Comparison of ENCODE assay signal across 24 cellular contexts in the genomic region with DNA sequence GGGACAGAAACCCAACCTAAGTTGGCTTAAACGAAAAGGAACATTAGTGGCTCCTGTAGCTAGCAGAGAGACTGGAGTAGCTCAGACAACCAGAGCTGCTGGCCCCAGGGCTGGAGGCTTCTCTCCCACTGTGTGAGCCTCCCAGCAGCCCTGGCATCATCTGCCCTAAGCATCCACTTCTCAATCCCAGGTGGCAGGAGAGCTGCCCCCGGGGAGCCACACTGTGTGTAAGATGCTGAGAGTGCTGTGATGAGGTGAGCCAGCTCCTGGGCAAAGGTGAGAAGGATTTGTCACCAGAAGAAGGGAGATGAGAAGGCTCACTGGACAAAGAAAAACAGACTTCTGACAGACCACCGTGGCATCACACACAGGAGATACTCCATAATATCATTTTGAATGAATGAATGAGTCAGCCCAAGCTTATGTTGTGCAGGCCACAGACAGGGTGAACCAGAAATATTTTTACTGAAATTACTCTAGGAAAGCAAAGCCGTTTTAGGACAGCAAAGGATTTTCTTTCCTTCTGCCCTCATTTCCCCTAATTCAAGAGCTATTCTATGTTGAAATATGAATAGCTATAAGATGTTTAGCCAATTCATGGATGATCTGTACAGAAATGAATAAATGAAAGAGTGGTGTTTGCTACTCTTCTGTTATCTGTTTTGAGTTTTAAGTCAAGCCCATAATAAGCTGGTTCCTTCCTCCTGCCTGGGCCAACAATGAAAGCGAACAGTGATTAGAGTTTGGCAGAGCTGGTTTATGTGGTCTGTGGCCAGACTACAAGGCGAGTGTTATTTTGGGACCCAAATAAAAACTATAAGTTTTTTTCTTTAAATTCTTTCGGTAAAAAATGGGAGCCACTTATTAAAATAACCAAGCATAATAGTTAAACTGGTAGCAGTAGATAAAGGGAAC. TPM values are rescaled to one million over a fixed set of nuclear protein-coding genes. Genes with fewer than 3 reads are reported as not detected.
DNase-seq lines count a peak whose midpoint lies in the region; TF ChIP-seq lines count a peak whose summit lies in the region.
"Had no signal": no experiment of that assay in that cellular context is flagged by ENCODE, and none has a peak within 500 bp of the region (broad histone marks: within the 10 kb centered on the region; RNA-seq: fewer than 3 reads in every experiment).

No MANE protein-coding gene starts in this region.

- no peak overlapping the region for H3K4me3 Mint-ChIP-seq in T-helper 2 cell treated with Interferon-gamma antibody and Interleukin-4, amounts not matched to agents 5 μg/mL and 100 μg/mL, for 36 hours
- H3K4me3 Mint-ChIP-seq: activated CD4-positive, alpha-beta memory T cell treated with anti-CD3 and anti-CD28 coated beads, Interleukin-2, amount 10 ng/mL, durations not matched to agents 7 days and 5 days; activated naive CD8-positive, alpha-beta T cell; IgD-negative memory B cell; mesothelial cell of epicardium; nephron had no signal

- no peaks in the 10 kb centered on the region for H3K36me3 Mint-ChIP-seq in T-helper 2 cell treated with Interferon-gamma antibody and Interleukin-4, amounts not matched to agents 5 μg/mL and 100 μg/mL, for 36 hours (ENCODE audit: low read depth)
- H3K36me3 Mint-ChIP-seq: activated naive CD8-positive, alpha-beta T cell; IgD-negative memory B cell; mesothelial cell of epicardium had no signal

- TF ChIP-seq CTCF in AG10803 (conservative IDR thresholded peaks at IDR 0.05; ENCODE audit: low read length) (no peak), coronary artery (IDR thresholded peaks at IDR 0.05) (no peak)

- H3K4me1 Mint-ChIP-seq in T-helper 2 cell treated with Interferon-gamma antibody and Interleukin-4, amounts not matched to agents 5 μg/mL and 100 μg/mL, for 36 hours (ENCODE audit: low read depth), result no peaks in the 10 kb centered on the region
- H3K4me1 Mint-ChIP-seq: activated CD4-positive, alpha-beta memory T cell treated with anti-CD3 and anti-CD28 coated beads, Interleukin-2, amount 10 ng/mL, durations not matched to agents 7 days and 5 days; IgD-negative memory B cell had no signal

- no peak overlapping the region for H3K4me3 ChIP-seq in AG10803 (ENCODE audit: low read length)
- H3K4me3 ChIP-seq in coronary artery, result no peak overlapping the region
- H3K4me3 ChIP-seq: dorsolateral prefrontal cortex had no signal

- H3K27ac Mint-ChIP-seq in T-helper 2 cell treated with Interferon-gamma antibody and Interleukin-4, amounts not matched to agents 5 μg/mL and 100 μg/mL, for 36 hours, result no peak overlapping the region
- H3K27ac Mint-ChIP-seq: activated CD4-positive, alpha-beta memory T cell treated with anti-CD3 and anti-CD28 coated beads, Interleukin-2, amount 10 ng/mL, durations not matched to agents 7 days and 5 days; activated naive CD8-positive, alpha-beta T cell; IgD-negative memory B cell; mesothelial cell of epicardium had no signal

- DNase-seq in AG08395 (ENCODE audit: low spot score) (peak; percentile 18), AG10803 (ENCODE audit: low read depth) (peak; percentile 15), coronary artery (ENCODE audit: low spot score) (no peak), myocyte (ENCODE audit: low read depth) (peak; percentile 33), NCI-H146 treated with DMSO at 0.1 percent for 48 hours (lab: John Stamatoyannopoulos, UW; ENCODE audit: unreplicated experiment) (no peak), RPMI8226 (no peak)
- DNase-seq in T-helper 2 cell treated with Interferon-gamma antibody and Interleukin-4, amounts not matched to agents 5 μg/mL and 100 μg/mL, for 36 hours (ENCODE audit: low spot score), result no peak
- DNase-seq in activated CD4-positive, CD25-positive, alpha-beta regulatory T cell (lab: John Stamatoyannopoulos, UW), result no peak
- DNase-seq: activated CD4-positive, alpha-beta memory T cell treated with anti-CD3 and anti-CD28 coated beads, Interleukin-2, amount 10 ng/mL, durations not matched to agents 7 days and 5 days; AML-193; DND-41; dorsolateral prefrontal cortex; erythroblast; left colon; NCI-H146; NCI-H748 treated with DMSO at 0.1 percent for 48 hours; stimulated activated CD4-positive, alpha-beta T cell treated with anti-CD3 and anti-CD28 coated beads, Interleukin-2, amount 100 ng/mL, for 48 hours; WERI-Rb-1 had no signal

- H3K27me3 Mint-ChIP-seq in T-helper 2 cell treated with Interferon-gamma antibody and Interleukin-4, amounts not matched to agents 5 μg/mL and 100 μg/mL, for 36 hours (ENCODE audit: low read depth), result no peaks in the 10 kb centered on the region
- H3K27me3 Mint-ChIP-seq: activated CD4-positive, alpha-beta memory T cell treated with anti-CD3 and anti-CD28 coated beads, Interleukin-2, amount 10 ng/mL, durations not matched to agents 7 days and 5 days; activated naive CD8-positive, alpha-beta T cell; IgD-negative memory B cell had no signal

- peak overlapping the region; percentile 74 to 88 for H3K27ac ChIP-seq in coronary artery
- H3K27ac ChIP-seq: WERI-Rb-1 had no signal

- no peaks in the 10 kb centered on the region for H3K9me3 Mint-ChIP-seq in T-helper 2 cell treated with Interferon-gamma antibody and Interleukin-4, amounts not matched to agents 5 μg/mL and 100 μg/mL, for 36 hours
- H3K9me3 Mint-ChIP-seq: activated CD4-positive, alpha-beta memory T cell treated with anti-CD3 and anti-CD28 coated beads, Interleukin-2, amount 10 ng/mL, durations not matched to agents 7 days and 5 days; IgD-negative memory B cell; nephron had no signal

RNA-seq across cellular contexts. Expression of gene ECM2, which starts 57.4 kb away (rescaled TPM):
- 11.2 and 11.8 TPM in 2 replicates for total RNA-seq in myocyte
- polyA plus RNA-seq in myocyte (2012), result 11.6 TPM
- total RNA-seq: activated CD4-positive, alpha-beta memory T cell treated with anti-CD3 and anti-CD28 coated beads, Interleukin-2, amount 10 ng/mL, durations not matched to agents 7 days and 5 days; H1; mesothelial cell of epicardium; T-helper 1 cell treated with Interleukin-12 subunit alpha and Interleukin-12 subunit beta and Interleukin-4 antibody, amounts not matched to agents 30 ng/mL and 1 ng/mL, for 36 hours had no signal
- polyA plus RNA-seq: H1, IgD-negative memory B cell had no signal

Comparison
In these comparisons a context has a peak if more than half of its experiments do, and no peak if none do; other contexts are left out.
1. DNase-seq: peak in AG08395 (single experiment), AG10803 (single experiment) and myocyte (single experiment); none in coronary artery (single experiment), NCI-H146 treated with DMSO at 0.1 percent for 48 hours (single experiment), T-helper 2 cell treated with Interferon-gamma antibody and Interleukin-4, amounts not matched to agents 5 μg/mL and 100 μg/mL, for 36 hours (single experiment), activated CD4-positive, CD25-positive, alpha-beta regulatory T cell (0 of 4) and RPMI8226 (single experiment).